ENCODE assay signal across 17 cellular contexts in the genomic region with DNA sequence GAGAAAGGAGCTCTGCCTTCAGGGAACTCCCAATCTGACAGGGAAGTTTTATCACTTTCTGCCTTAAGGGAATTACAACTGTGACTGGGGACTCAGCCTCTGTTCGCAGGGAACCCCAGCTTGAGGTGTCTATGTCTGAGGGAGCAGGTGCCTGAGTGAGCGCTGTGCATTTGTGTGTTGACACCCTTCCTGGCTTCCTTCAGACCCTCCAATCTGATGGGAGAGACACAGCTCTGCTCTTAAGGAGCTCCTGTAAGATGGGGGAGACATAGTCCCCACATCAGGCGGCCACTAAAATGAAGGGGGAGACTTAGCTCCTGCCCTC.
A peak's percentile ranks its signal among the peaks of the same experiment; 100 is the strongest.
DNase-seq lines count a peak whose midpoint lies in the region; ATAC-seq and TF ChIP-seq lines count a peak whose summit lies in the region.
"Had no signal": no experiment of that assay in that cellular context is flagged by ENCODE, and none has a peak within 500 bp of the region (broad histone marks: within the 10 kb centered on the region; RNA-seq: fewer than 3 reads in every experiment).

No MANE protein-coding gene starts in this region.

- no peak for TF ChIP-seq CTCF in left ventricle myocardium inferior (IDR thresholded peaks at IDR 0.05; ENCODE audit: borderline replicate concordance)
- no peak for TF ChIP-seq CTCF in chondrocyte (IDR thresholded peaks at IDR 0.05)
- TF ChIP-seq CTCF in vagina (IDR thresholded peaks at IDR 0.05): no peak

- peaks cover 46% of the 10 kb centered on the region for H3K4me1 Mint-ChIP-seq in chondrocyte (ENCODE audit: low read depth)

- peaks cover 2% of the 10 kb centered on the region for H3K36me3 Mint-ChIP-seq in chondrocyte (ENCODE audit: low read depth)
- H3K36me3 Mint-ChIP-seq: type B pancreatic cell had no signal

- 93 to 100% methylated on average over 2 of the region's 3 CpGs for WGBS in mesodermal cell (ENCODE audit: insufficient coverage in 2 of 2), 2 experiments

- H3K36me3 ChIP-seq in left ventricle myocardium inferior (no peaks in the 10 kb centered on the region), mesodermal cell (ENCODE audit: control insufficient read depth, insufficient read depth, low read length) (no peaks in the 10 kb centered on the region), vagina (no peaks in the 10 kb centered on the region)
- H3K36me3 ChIP-seq: lower lobe of right lung, MG63 had no signal

- H3K9me3 Mint-ChIP-seq in chondrocyte (ENCODE audit: low read depth): peaks cover 3% of the 10 kb centered on the region

- H3K27ac Mint-ChIP-seq in chondrocyte (ENCODE audit: unreplicated experiment): peak overlapping the region; percentile 61
- H3K27ac Mint-ChIP-seq: GM23338 had no signal

- H3K9me3 ChIP-seq in left ventricle myocardium inferior (replicated peaks): no peaks in the 10 kb centered on the region
- H3K9me3 ChIP-seq in mesodermal cell (ENCODE audit: control insufficient read depth, low read length): peaks cover 7% of the 10 kb centered on the region
- H3K9me3 ChIP-seq in vagina: no peaks in the 10 kb centered on the region
- H3K9me3 ChIP-seq: lower lobe of right lung, MG63 had no signal

- ATAC-seq in left cardiac atrium (no peak), GM21619 (IDR thresholded peaks at IDR 0.05; ENCODE audit: unreplicated experiment) (no peak)
- ATAC-seq: GM23338, WTC11 had no signal

- no peak for TF ChIP-seq POLR2A in vagina (IDR thresholded peaks at IDR 0.05)

- H3K27me3 ChIP-seq in left ventricle myocardium inferior (ENCODE audit: low read depth) (no peaks in the 10 kb centered on the region), vagina (no peaks in the 10 kb centered on the region)
- H3K27me3 ChIP-seq: dorsolateral prefrontal cortex, MG63 had no signal

- H3K4me3 Mint-ChIP-seq in chondrocyte (ENCODE audit: unreplicated experiment): no peak overlapping the region
- H3K4me3 Mint-ChIP-seq: GM23338; T-helper 1 cell treated with Interleukin-12 subunit alpha and Interleukin-12 subunit beta and Interleukin-4 antibody, amounts not matched to agents 30 μg/mL and 1 μg/mL, for 36 hours; type B pancreatic cell; WTC11 had no signal

- H3K4me1 ChIP-seq in left ventricle myocardium inferior (peaks cover 59% of the 10 kb centered on the region), mesodermal cell (ENCODE audit: control insufficient read depth, insufficient read depth, low read length, poor library complexity, severe bottlenecking) (peaks cover 26% of the 10 kb centered on the region), vagina (peaks cover 43% of the 10 kb centered on the region)

- no peak overlapping the region for H3K4me3 ChIP-seq in left ventricle myocardium inferior
- no peak overlapping the region for H3K4me3 ChIP-seq in mesodermal cell (ENCODE audit: extremely low read depth, insufficient read depth, low read length, poor library complexity, severe bottlenecking)
- no peak overlapping the region for H3K4me3 ChIP-seq in vagina
- H3K4me3 ChIP-seq: dorsolateral prefrontal cortex, GM23338, lower lobe of right lung, MG63 had no signal

- DNase-seq in left ventricle myocardium inferior (no peak), left cardiac atrium (no peak), chondrocyte (ENCODE audit: low spot score) (no peak), vagina (ENCODE audit: extremely low spot score in 2 of 2) (no peak), iPS-NIHi7 (ENCODE audit: extremely low spot score) (no peak), SKM-1 treated with dmso at 0.1 percent for 144 hours (lab: John Stamatoyannopoulos, UW; ENCODE audit: unreplicated experiment) (no peak)
- DNase-seq: dorsolateral prefrontal cortex, NCI-H187 treated with DMSO at 0.1 percent for 48 hours, NCI-H526 had no signal

- no peaks in the 10 kb centered on the region for H3K27me3 Mint-ChIP-seq in chondrocyte (ENCODE audit: low read depth)

- H3K27ac ChIP-seq in left ventricle myocardium inferior (replicated peaks) (peak overlapping the region; percentile 89), mesodermal cell (ENCODE audit: low read depth, low read length, severe bottlenecking) (peak overlapping the region; percentile 79), vagina (peak overlapping the region; percentile 37)
- H3K27ac ChIP-seq: lower lobe of right lung had no signal

- intact Hi-C loops in left ventricle myocardium inferior (cut with micrococcal nuclease) (no loop called here), left cardiac atrium (cut with DNase I) (no loop called here), vagina (cut with DNase I) (loop anchor here (5.0 kb wide), 1 partner anchor 288 kb away; no protein-coding TSS in a partner anchor)

Comparison
In these comparisons a context has a peak if more than half of its experiments do, and no peak if none do; other contexts are left out.
1. H3K27ac ChIP-seq: peak in every context shown above with its lines; median percentile 89 in left ventricle myocardium inferior; 79 in mesodermal cell; 37 in vagina.